Comparison of ENCODE assay signal across 8 cellular contexts in genomic region chr6:147201885-147202515, GRCh38. TPM values are rescaled to one million over a fixed set of nuclear protein-coding genes. Genes with fewer than 3 reads are reported as not detected.
DNase-seq lines count a peak whose midpoint lies in the region; ATAC-seq and TF ChIP-seq lines count a peak whose summit lies in the region.

No MANE protein-coding gene starts in this region.

- DNase-seq in ACHN (peak; percentile 78), GM12865 (ENCODE audit: low read depth) (peak; percentile 55), LHCN-M2 (ENCODE audit: low read depth) (peak; percentile 40), epithelial cell of proximal tubule (ENCODE audit: low read depth) (no peak), putamen (ENCODE audit: low spot score) (no peak)
- peak; percentile 24 for DNase-seq in T-helper 2 cell treated with Interferon-gamma antibody and Interleukin-4, amounts not matched to agents 5 μg/mL and 100 μg/mL, for 36 hours (ENCODE audit: low spot score)

- peaks cover 25% of the 10 kb centered on the region for H3K4me1 Mint-ChIP-seq in T-helper 2 cell treated with Interferon-gamma antibody and Interleukin-4, amounts not matched to agents 5 μg/mL and 100 μg/mL, for 36 hours (ENCODE audit: low read depth)
- H3K4me1 Mint-ChIP-seq in nephron = peaks cover 11% of the 10 kb centered on the region

- in situ Hi-C loops in ACHN (cut with HindIII; ENCODE audit: low pct_ligation_motif_present, low pct_unique_long_range_greater_than_20kb, low sequenced_read_pairs) = loop anchor here (25.0 kb wide), 1 partner anchor 290 kb away; no protein-coding TSS in a partner anchor

- no peaks in the 10 kb centered on the region for H3K27me3 Mint-ChIP-seq in T-helper 2 cell treated with Interferon-gamma antibody and Interleukin-4, amounts not matched to agents 5 μg/mL and 100 μg/mL, for 36 hours (ENCODE audit: low read depth)
- H3K27me3 Mint-ChIP-seq in nephron (ENCODE audit: low read depth) = no peaks in the 10 kb centered on the region

- H3K27ac Mint-ChIP-seq in T-helper 2 cell treated with Interferon-gamma antibody and Interleukin-4, amounts not matched to agents 5 μg/mL and 100 μg/mL, for 36 hours = peak overlapping the region; percentile 100
- H3K27ac Mint-ChIP-seq in nephron = peak overlapping the region; percentile 19 to 96 (median 94)

- H3K4me3 Mint-ChIP-seq in T-helper 2 cell treated with Interferon-gamma antibody and Interleukin-4, amounts not matched to agents 5 μg/mL and 100 μg/mL, for 36 hours = peak overlapping the region; percentile 100
- H3K4me3 Mint-ChIP-seq in nephron = peak overlapping the region; percentile 93 to 97 (median 94)

- TF ChIP-seq CTCF in GM12865 (IDR thresholded peaks at IDR 0.05; ENCODE audit: insufficient read depth, low read depth, low read length, missing control alignments) = no peak
- TF ChIP-seq CTCF in epithelial cell of proximal tubule (conservative IDR thresholded peaks at IDR 0.05; ENCODE audit: low read depth, low read length) = no peak
- no peak for TF ChIP-seq CTCF in nephron (IDR thresholded peaks at IDR 0.05; ENCODE audit: unreplicated experiment in 3 of 3)

- H3K36me3 Mint-ChIP-seq in T-helper 2 cell treated with Interferon-gamma antibody and Interleukin-4, amounts not matched to agents 5 μg/mL and 100 μg/mL, for 36 hours (ENCODE audit: low read depth) = peaks cover 5% of the 10 kb centered on the region
- H3K36me3 Mint-ChIP-seq in nephron (ENCODE audit: low read depth) = no peaks in the 10 kb centered on the region

- no peaks in the 10 kb centered on the region for H3K9me3 Mint-ChIP-seq in T-helper 2 cell treated with Interferon-gamma antibody and Interleukin-4, amounts not matched to agents 5 μg/mL and 100 μg/mL, for 36 hours
- H3K9me3 Mint-ChIP-seq in nephron = no peaks in the 10 kb centered on the region

- no peak for ATAC-seq in GM19397 (IDR thresholded peaks at IDR 0.05; ENCODE audit: unreplicated experiment)

- H3K4me3 ChIP-seq in GM12865 (ENCODE audit: low read depth, low read length) = peak overlapping the region; percentile 99
- peak overlapping the region; percentile 92 for H3K4me3 ChIP-seq in epithelial cell of proximal tubule (ENCODE audit: low read depth, low read length)

RNA-seq across cellular contexts. Expression of gene STXBP5, which starts 2.2 kb away (rescaled TPM):
- 28.0 and 34.8 TPM in 2 replicates for total RNA-seq in LHCN-M2 (2014; rRNA removed)
- polyA plus RNA-seq in LHCN-M2 (2012) = 9.9 TPM
- 16.3 and 20.4 TPM in 2 replicates for total RNA-seq in epithelial cell of proximal tubule

Comparison
In these comparisons a context has a peak if more than half of its experiments do, and no peak if none do; other contexts are left out.
1. DNase-seq: peak in ACHN (single experiment), GM12865 (single experiment), LHCN-M2 (single experiment) and T-helper 2 cell treated with Interferon-gamma antibody and Interleukin-4, amounts not matched to agents 5 μg/mL and 100 μg/mL, for 36 hours (single experiment); none in epithelial cell of proximal tubule (single experiment) and putamen (single experiment).